Comparison of ENCODE assay signal across 8 cellular contexts in genomic region chr1:143863901-143864518, GRCh38.
DNase-seq lines count a peak whose midpoint lies in the region; ATAC-seq and TF ChIP-seq lines count a peak whose summit lies in the region.
"Not testable (repeated sequence)": the region's sequence is repeated elsewhere in the genome, so short reads cannot be mapped to it uniquely, and the experiment has no call there.

No MANE protein-coding gene starts in this region.

- H3K9me3 Mint-ChIP-seq in activated T-helper 17 cell treated with anti-CD3 and anti-CD28 coated beads, Interleukin-2, amount 50 U/mL, for 72 hours: not testable (repeated sequence)

- not testable (repeated sequence) for H3K4me3 Mint-ChIP-seq in activated T-helper 17 cell treated with anti-CD3 and anti-CD28 coated beads, Interleukin-2, amount 50 U/mL, for 72 hours

- H3K4me1 Mint-ChIP-seq in activated T-helper 17 cell treated with anti-CD3 and anti-CD28 coated beads, Interleukin-2, amount 50 U/mL, for 72 hours: not testable (repeated sequence)

- peak; percentile 3 for DNase-seq in NB4 (ENCODE audit: low read depth)
- DNase-seq in stimulated activated CD4-positive, alpha-beta T cell treated with anti-CD3 and anti-CD28 coated beads, Interleukin-15, amount 100 ng/mL, for 24 hours: peak; percentile 12

- ATAC-seq in GM18498 (IDR thresholded peaks at IDR 0.05; ENCODE audit: unreplicated experiment) (peak; percentile 64), GM18867 (IDR thresholded peaks at IDR 0.05; ENCODE audit: unreplicated experiment) (peak; percentile 96), GM19468 (IDR thresholded peaks at IDR 0.05; ENCODE audit: extremely low read depth, unreplicated experiment) (peak; percentile 82), HG02610 (IDR thresholded peaks at IDR 0.05; ENCODE audit: unreplicated experiment) (peak; percentile 76), HG02981 (IDR thresholded peaks at IDR 0.05; ENCODE audit: unreplicated experiment) (peak; percentile 77)
- peak; percentile 90 for ATAC-seq in activated T-helper 17 cell treated with anti-CD3 and anti-CD28 coated beads, Interleukin-2, amount 50 U/mL, for 72 hours (replicated peaks)

- TF ChIP-seq CTCF in NB4 (IDR thresholded peaks at IDR 0.05; ENCODE audit: low read depth, low read length): not testable (repeated sequence)

- not testable (repeated sequence) for H3K27me3 Mint-ChIP-seq in activated T-helper 17 cell treated with anti-CD3 and anti-CD28 coated beads, Interleukin-2, amount 50 U/mL, for 72 hours

- not testable (repeated sequence) for H3K36me3 Mint-ChIP-seq in activated T-helper 17 cell treated with anti-CD3 and anti-CD28 coated beads, Interleukin-2, amount 50 U/mL, for 72 hours (ENCODE audit: low read depth)

- H3K4me3 ChIP-seq in NB4 (ENCODE audit: low read depth, low read length): not testable (repeated sequence)

- not testable (repeated sequence) for TF ChIP-seq POLR2A in NB4 (IDR thresholded peaks at IDR 0.05; ENCODE audit: extremely low read depth, insufficient read length)

- not testable (repeated sequence) for H3K27ac Mint-ChIP-seq in activated T-helper 17 cell treated with anti-CD3 and anti-CD28 coated beads, Interleukin-2, amount 50 U/mL, for 72 hours
